ENCODE assay signal across 9 cellular contexts in genomic region chr1:9490605-9491339, GRCh38. TPM values are rescaled to one million over a fixed set of nuclear protein-coding genes. Genes with fewer than 3 reads are reported as not detected.
A peak's percentile ranks its signal among the peaks of the same experiment; 100 is the strongest.
DNase-seq lines count a peak whose midpoint lies in the region; ATAC-seq, FAIRE-seq and TF ChIP-seq lines count a peak whose summit lies in the region.
"Had no signal": no experiment of that assay in that cellular context is flagged by ENCODE, and none has a peak within 500 bp of the region (broad histone marks: within the 10 kb centered on the region; RNA-seq: fewer than 3 reads in every experiment).

No MANE protein-coding gene starts in this region.

- DNase-seq in DMS 273 (lab: John Stamatoyannopoulos, UW; ENCODE audit: unreplicated experiment) (peak; percentile 88), DMS 273 treated with DMSO at 0.1 percent for 48 hours (lab: John Stamatoyannopoulos, UW) (no peak), NCI-H187 (lab: John Stamatoyannopoulos, UW) (peak; percentile 57 to 59), UCSD-AML1 (lab: John Stamatoyannopoulos, UW; ENCODE audit: unreplicated experiment) (peak; percentile 80), GM12878 (ENCODE audit: low read depth, low spot score) (peak; percentile 20), hippocampal formation (lab: John Stamatoyannopoulos, UW) (peak; percentile 50 to 87), skeletal muscle cell (ENCODE audit: low read depth) (peak; percentile 36)

- no peaks in the 10 kb centered on the region for H3K9me3 ChIP-seq in GM12878 (replicated peaks; ENCODE audit: control insufficient read depth, insufficient read depth, low read length)

- no peak for TF ChIP-seq EP300 in GM12878 (IDR thresholded peaks at IDR 0.05; ENCODE audit: borderline replicate concordance in 1 of 2, control insufficient read depth in 1 of 2, low read depth in 2 of 2, low read length in 2 of 2)

- CTCF ChIA-PET in GM12878 (lab: Yijun Ruan, JAX), result interaction anchor here (0.6 to 6.8 kb wide), 31 partner anchors 9 to 380 kb away, joined by 3 to 123 read pairs (median 5); partner anchors contain the start of genes H6PD and TMEM201

- SMC1A ChIA-PET in GM12878 (lab: Charles Lee; ENCODE audit: uncharacterized antibody, unreplicated experiment), result interaction anchor here (1.0 to 6.6 kb wide), 12 partner anchors 11 to 241 kb away, joined by 3 to 63 read pairs (median 4); no protein-coding TSS in a partner anchor

- intact Hi-C loops in GM12878 (cut with micrococcal nuclease; ENCODE audit: unreplicated experiment), result loop anchor here (1.0 to 10.0 kb wide), 4 partner anchors 201 to 380 kb away; no protein-coding TSS in a partner anchor

- no peak overlapping the region for H2AFZ ChIP-seq in GM12878 (ENCODE audit: control insufficient read depth, low read depth, low read length)

- no peak overlapping the region for H3K27ac ChIP-seq in GM12878 (ENCODE audit: control insufficient read depth, insufficient read depth)

- no peak overlapping the region for H3K4me2 ChIP-seq in GM12878 (ENCODE audit: control insufficient read depth, insufficient read depth)

- RAD21 ChIA-PET in GM12878 (lab: Charles Lee; ENCODE audit: unreplicated experiment), result interaction anchor here (0.6 to 5.7 kb wide), 17 partner anchors 29 to 380 kb away, joined by 3 to 52 read pairs (median 3); no protein-coding TSS in a partner anchor

- H4K20me1 ChIP-seq in GM12878 (ENCODE audit: control insufficient read depth, insufficient read depth), result no peaks in the 10 kb centered on the region

- TF ChIP-seq CTCF in GM12878 (IDR thresholded peaks at IDR 0.05 in 2 of 3, conservative IDR thresholded peaks at IDR 0.05 in 1 of 3; ENCODE audit: control insufficient read depth in 2 of 3, extremely low read depth in 1 of 3, insufficient read depth in 1 of 3, low read depth in 3 of 3, low read length in 3 of 3), result peak; percentile 81 to 94 (median 91)

- H3K27me3 ChIP-seq in GM12878 (replicated peaks in 1 of 2; ENCODE audit: control insufficient read depth in 2 of 2, insufficient read depth in 2 of 2, low read length in 1 of 2), result no peaks in the 10 kb centered on the region

- TF ChIP-seq POLR2A in GM12878 (IDR thresholded peaks at IDR 0.05; ENCODE audit: low read depth, low read length), result no peak

- peak; percentile 93 for ATAC-seq in GM12878
- no peak for ATAC-seq in GM21367 (IDR thresholded peaks at IDR 0.05; ENCODE audit: unreplicated experiment)

- H3K4me3 ChIP-seq in GM12878 (no peak overlapping the region), skeletal muscle cell (ENCODE audit: low read depth, low read length) (no peak overlapping the region)

- H3K36me3 ChIP-seq in GM12878 (ENCODE audit: control insufficient read depth in 2 of 2, insufficient read depth in 2 of 2, low read length in 1 of 2), result no peaks in the 10 kb centered on the region

- peaks cover 10% of the 10 kb centered on the region; the same call in 1 of the 2 replicates for H3K4me1 ChIP-seq in GM12878 (ENCODE audit: control insufficient read depth, insufficient read depth, low read length)

- FAIRE-seq in GM12878 (lab: Jason Lieb, UNC), result peak; percentile 44
- FAIRE-seq: A204.1 had no signal

- H3K79me2 ChIP-seq in GM12878 (ENCODE audit: control insufficient read depth, insufficient read depth, low read length), result no peaks in the 10 kb centered on the region

- peak; percentile 97 for TF ChIP-seq RAD21 in GM12878 (IDR thresholded peaks at IDR 0.05; ENCODE audit: insufficient read depth, low read depth, low read length)

- no TSS peak for BruUV-seq in GM12878 (replicated peaks; lab: Mats Ljungman, UMichigan)

- POLR2A ChIA-PET in GM12878 (lab: Charles Lee), result no interaction called here

- in situ Hi-C loops in GM12878 (cut with MboI), result loop anchor here (5.0 kb wide), 1 partner anchor 203 kb away; no protein-coding TSS in a partner anchor

- WGBS in GM12878 (ENCODE audit: insufficient coverage, insufficient replicate concordance, low lambda C conversion rate, missing lambda C conversion rate), result 16% methylated on average over 20 of the region's 20 CpGs

- H3K9ac ChIP-seq in GM12878 (ENCODE audit: control insufficient read depth, insufficient read depth, low read length), result no peak overlapping the region

TF ChIP-seq in GM12878, 131 proteins besides CTCF, POLR2A, EP300 and RAD21:
- TF ChIP-seq RELA (IDR thresholded peaks at IDR 0.05; ENCODE audit: borderline replicate concordance, partially characterized antibody) (peak; percentile 21), RAD51 (IDR thresholded peaks at IDR 0.05) (no peak), BHLHE40 (IDR thresholded peaks at IDR 0.05; ENCODE audit: borderline replicate concordance in 1 of 2, low read depth in 2 of 2, low read length in 1 of 2) (peak in 1 of 2 experiments; percentile 21; a peak in 1 of 4 replicates), ZNF384 (IDR thresholded peaks at IDR 0.05; ENCODE audit: borderline replicate concordance, low read depth, low read length) (no peak), TCF12 (IDR thresholded peaks at IDR 0.05; ENCODE audit: low read depth, low read length) (peak; percentile 78), MXI1 (IDR thresholded peaks at IDR 0.05; ENCODE audit: low read depth, low read length) (no peak), YY1 (IDR thresholded peaks at IDR 0.05; ENCODE audit: low read depth, low read length) (peak; percentile 64), EZH2 (IDR thresholded peaks at IDR 0.05; ENCODE audit: borderline replicate concordance, control insufficient read depth, low read depth, low read length) (no peak), RB1 (IDR thresholded peaks at IDR 0.05; ENCODE audit: borderline replicate concordance) (peak; percentile 62; the same call in 1 of the 2 replicates), MEF2A (IDR thresholded peaks at IDR 0.05; ENCODE audit: insufficient read depth, low read depth, low read length) (0 out of 2 replicates have a peak, but pooled peaks have one; percentile 10), SMC3 (IDR thresholded peaks at IDR 0.05; ENCODE audit: borderline replicate concordance, low read length) (peak; percentile 98), NR2F1 (conservative IDR thresholded peaks at IDR 0.05) (0 out of 2 replicates have a peak, but pooled peaks have one; percentile 26), RUNX3 (IDR thresholded peaks at IDR 0.05; ENCODE audit: low read length) (peak; percentile 57), ZNF217 (IDR thresholded peaks at IDR 0.05) (no peak)
- TF ChIP-seq, protein P1, sequence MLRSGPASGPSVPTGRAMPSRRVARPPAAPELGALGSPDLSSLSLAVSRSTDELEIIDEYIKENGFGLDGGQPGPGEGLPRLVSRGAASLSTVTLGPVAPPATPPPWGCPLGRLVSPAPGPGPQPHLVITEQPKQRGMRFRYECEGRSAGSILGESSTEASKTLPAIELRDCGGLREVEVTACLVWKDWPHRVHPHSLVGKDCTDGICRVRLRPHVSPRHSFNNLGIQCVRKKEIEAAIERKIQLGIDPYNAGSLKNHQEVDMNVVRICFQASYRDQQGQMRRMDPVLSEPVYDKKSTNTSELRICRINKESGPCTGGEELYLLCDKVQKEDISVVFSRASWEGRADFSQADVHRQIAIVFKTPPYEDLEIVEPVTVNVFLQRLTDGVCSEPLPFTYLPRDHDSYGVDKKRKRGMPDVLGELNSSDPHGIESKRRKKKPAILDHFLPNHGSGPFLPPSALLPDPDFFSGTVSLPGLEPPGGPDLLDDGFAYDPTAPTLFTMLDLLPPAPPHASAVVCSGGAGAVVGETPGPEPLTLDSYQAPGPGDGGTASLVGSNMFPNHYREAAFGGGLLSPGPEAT (IDR thresholded peaks at IDR 0.05; ENCODE audit: low read depth), result no peak

RNA-seq across cellular contexts. Expression of gene SLC25A33, which starts 48.5 kb away (rescaled TPM):
- 2.7 and 3.3 TPM in 2 replicates for total RNA-seq in GM12878 (2013; cell fraction: nucleolus; rRNA removed)
- total RNA-seq in GM12878 (2014; rRNA removed), result 9.0 and 10.8 TPM in 2 replicates
- total RNA-seq in GM12878 (2014; rRNA removed; fragmentation: Illumina TruSeq; extraction: Trizol), result 7.7 and 8.3 TPM in 2 replicates
- 8.4 and 8.6 TPM in 2 replicates for total RNA-seq in GM12878 (2021)
- polyA plus RNA-seq in GM12878 (2011; ENCODE audit: low read depth), result 3.8 TPM
- polyA plus RNA-seq in GM12878 (2011; rRNA removed), result 7.0 and 8.5 TPM in 2 replicates
- polyA plus RNA-seq in GM12878 (2011; cell fraction: cytosol; rRNA removed), result 5.1 and 5.6 TPM in 2 replicates
- 2.2 and 3.2 TPM in 2 replicates for polyA plus RNA-seq in GM12878 (2011; cell fraction: nucleus; rRNA removed)
- 4.1 and 4.3 TPM in 2 replicates for polyA plus RNA-seq in GM12878 (2012)
- polyA plus RNA-seq in GM12878 (2014; fragmentation: Illumina TruSeq; extraction: Trizol), result 7.2 and 8.2 TPM in 2 replicates
- polyA plus RNA-seq in GM12878 (2014; fragmentation: Nextera tagmentation; extraction: Ambion mirVana), result 1 to 10 TPM; 1.7 to 4.7 TPM
- 8.7 and 9.0 TPM in 2 replicates for polyA plus RNA-seq in GM12878 (2014; rRNA removed)
- polyA plus RNA-seq in GM12878 (2016; fragmentation: Nextera tagmentation; extraction: Ambion mirVana), result 10 to 100 TPM in 1 of 2 experiments, 1 to 10 TPM in 1; 8.8 to 11.2 TPM
- polyA minus RNA-seq in GM12878 (2011; rRNA and poly(A)+ RNA removed), result 3.7 and 3.9 TPM in 2 replicates
- 2.5 and 3.8 TPM in 2 replicates for polyA minus RNA-seq in GM12878 (2011; cell fraction: cytosol; rRNA and poly(A)+ RNA removed)
- polyA minus RNA-seq in GM12878 (2011; cell fraction: nucleus; rRNA and poly(A)+ RNA removed), result 1.3 and 3.1 TPM in 2 replicates
